2 cellular contexts compared by ENCODE assay signal in the genomic region with DNA sequence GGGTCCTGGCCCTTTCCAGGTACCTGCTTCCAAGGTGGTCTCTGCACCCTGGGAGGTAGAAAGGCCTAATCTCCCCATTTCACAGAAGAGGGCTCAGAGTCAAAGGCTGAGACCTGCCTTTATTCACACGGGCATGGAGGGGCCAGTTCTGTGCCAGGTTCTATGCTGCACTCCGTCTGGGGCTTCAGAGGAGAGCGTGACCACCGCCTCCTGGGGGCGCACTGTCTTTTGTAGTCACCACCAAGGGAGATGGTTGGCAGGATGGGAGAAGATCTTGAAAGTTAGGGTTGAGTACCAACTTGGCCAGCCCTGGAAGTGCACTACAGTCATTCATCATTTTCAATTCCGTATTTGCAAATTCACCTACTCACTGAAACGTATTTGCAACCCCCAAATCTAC.
TF ChIP-seq lines count a peak whose summit lies in the region.

No MANE protein-coding gene starts in this region.

TF ChIP-seq in HEK293, 187 proteins besides CTCF, POLR2A, EP300 and RAD21:
- TF ChIP-seq ZNF623 (tag by site-specific recombination; IDR thresholded peaks at IDR 0.05) (no peak), GLIS2 (tag by site-specific recombination; IDR thresholded peaks at IDR 0.05) (peak; percentile 39; the same call in 1 of the 2 replicates)

TF ChIP-seq in K562, 482 proteins besides CTCF, POLR2A, EP300 and RAD21:
- TF ChIP-seq, protein P1, sequence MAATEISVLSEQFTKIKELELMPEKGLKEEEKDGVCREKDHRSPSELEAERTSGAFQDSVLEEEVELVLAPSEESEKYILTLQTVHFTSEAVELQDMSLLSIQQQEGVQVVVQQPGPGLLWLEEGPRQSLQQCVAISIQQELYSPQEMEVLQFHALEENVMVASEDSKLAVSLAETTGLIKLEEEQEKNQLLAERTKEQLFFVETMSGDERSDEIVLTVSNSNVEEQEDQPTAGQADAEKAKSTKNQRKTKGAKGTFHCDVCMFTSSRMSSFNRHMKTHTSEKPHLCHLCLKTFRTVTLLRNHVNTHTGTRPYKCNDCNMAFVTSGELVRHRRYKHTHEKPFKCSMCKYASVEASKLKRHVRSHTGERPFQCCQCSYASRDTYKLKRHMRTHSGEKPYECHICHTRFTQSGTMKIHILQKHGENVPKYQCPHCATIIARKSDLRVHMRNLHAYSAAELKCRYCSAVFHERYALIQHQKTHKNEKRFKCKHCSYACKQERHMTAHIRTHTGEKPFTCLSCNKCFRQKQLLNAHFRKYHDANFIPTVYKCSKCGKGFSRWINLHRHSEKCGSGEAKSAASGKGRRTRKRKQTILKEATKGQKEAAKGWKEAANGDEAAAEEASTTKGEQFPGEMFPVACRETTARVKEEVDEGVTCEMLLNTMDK (IDR thresholded peaks at IDR 0.05; ENCODE audit: borderline replicate concordance, insufficient read depth, low read depth, low read length, poor library complexity, severe bottlenecking) = peak; percentile 29
- TF ChIP-seq TCF7 (IDR thresholded peaks at IDR 0.05; ENCODE audit: borderline replicate concordance) = no peak
